26 cellular contexts compared by ENCODE assay signal in genomic region chr7:101921061-101921460, GRCh38.
"Had no signal": no experiment of that assay in that cellular context is flagged by ENCODE, and none has a peak within 500 bp of the region (broad histone marks: within the 10 kb centered on the region; RNA-seq: fewer than 3 reads in every experiment).

No MANE protein-coding gene starts in this region.

- H3K36me3 ChIP-seq: neural progenitor cell had no signal

- H3K4me2 ChIP-seq: neural progenitor cell had no signal

- H3K27me3 Mint-ChIP-seq: naive B cell; stimulated activated naive CD8-positive, alpha-beta T cell treated with anti-CD3 and anti-CD28 coated beads, Interleukin-15, Interleukin-2, amounts not matched to agents 100 ng/mL and 50 ng/mL, for 24 hours; type B pancreatic cell had no signal

- H3K4me3 ChIP-seq: left lung, lung, neural progenitor cell, pancreas, psoas muscle, right lobe of liver, skin epidermis, suprapubic skin, thoracic aorta, tibial artery, vagina had no signal

- H3K4me3 Mint-ChIP-seq: immature natural killer cell; mesothelial cell of epicardium; naive B cell; natural killer cell; nephron progenitor cell; neural progenitor cell; stimulated activated effector memory CD8-positive, alpha-beta T cell treated with anti-CD3 and anti-CD28 coated beads, Interleukin-12 subunit alpha, Interleukin-12 subunit beta, amount 100 ng/mL, for 72 hours; stimulated activated naive CD8-positive, alpha-beta T cell treated with anti-CD3 and anti-CD28 coated beads, Interleukin-15, Interleukin-2, amounts not matched to agents 100 ng/mL and 50 ng/mL, for 24 hours; type B pancreatic cell had no signal

- H3K9me3 ChIP-seq: left lung, pancreas, psoas muscle, right lobe of liver, suprapubic skin, thoracic aorta, tibial artery, vagina had no signal

- H3K4me1 ChIP-seq: left lung, right lobe of liver, suprapubic skin had no signal

- H2AFZ ChIP-seq: neural progenitor cell had no signal

- H3K27ac ChIP-seq: left lung, neural progenitor cell, pancreas, psoas muscle, right lobe of liver, skin epidermis, suprapubic skin, vagina had no signal

- ATAC-seq: left colon; left lung; natural killer cell; psoas muscle; right lobe of liver; stimulated activated effector memory CD8-positive, alpha-beta T cell treated with anti-CD3 and anti-CD28 coated beads, Interleukin-12 subunit alpha, Interleukin-12 subunit beta, amount 100 ng/mL, for 72 hours had no signal

- H3K9me3 Mint-ChIP-seq: mesothelial cell of epicardium; naive B cell; natural killer cell; nephron progenitor cell; neural progenitor cell; stimulated activated effector memory CD8-positive, alpha-beta T cell treated with anti-CD3 and anti-CD28 coated beads, Interleukin-12 subunit alpha, Interleukin-12 subunit beta, amount 100 ng/mL, for 72 hours; stimulated activated naive CD8-positive, alpha-beta T cell treated with anti-CD3 and anti-CD28 coated beads, Interleukin-15, Interleukin-2, amounts not matched to agents 100 ng/mL and 50 ng/mL, for 24 hours; type B pancreatic cell had no signal

- H3K27ac Mint-ChIP-seq: immature natural killer cell; mesothelial cell of epicardium; natural killer cell; nephron progenitor cell; neural progenitor cell; stimulated activated effector memory CD8-positive, alpha-beta T cell treated with anti-CD3 and anti-CD28 coated beads, Interleukin-12 subunit alpha, Interleukin-12 subunit beta, amount 100 ng/mL, for 72 hours; stimulated activated naive CD8-positive, alpha-beta T cell treated with anti-CD3 and anti-CD28 coated beads, Interleukin-15, Interleukin-2, amounts not matched to agents 100 ng/mL and 50 ng/mL, for 24 hours; type B pancreatic cell had no signal

- FAIRE-seq: islet of Langerhans, kidney, pancreas had no signal

- H3K9ac ChIP-seq: neural progenitor cell had no signal

- H3K36me3 Mint-ChIP-seq: natural killer cell had no signal

- H3K27me3 ChIP-seq: left lung, neural progenitor cell, pancreas, right lobe of liver, suprapubic skin, tibial artery, vagina had no signal

- DNase-seq: hypothalamus; immature natural killer cell; left colon; mesendoderm; naive B cell; natural killer cell; nephron progenitor cell; psoas muscle; right lobe of liver; stimulated activated CD4-positive, alpha-beta T cell treated with anti-CD3 and anti-CD28 coated beads, Interleukin-4, amount 100 ng/mL, for 24 hours; stimulated activated naive CD4-positive, alpha-beta T cell had no signal
